Comparison of ENCODE assay signal across 17 cellular contexts in the genomic region with DNA sequence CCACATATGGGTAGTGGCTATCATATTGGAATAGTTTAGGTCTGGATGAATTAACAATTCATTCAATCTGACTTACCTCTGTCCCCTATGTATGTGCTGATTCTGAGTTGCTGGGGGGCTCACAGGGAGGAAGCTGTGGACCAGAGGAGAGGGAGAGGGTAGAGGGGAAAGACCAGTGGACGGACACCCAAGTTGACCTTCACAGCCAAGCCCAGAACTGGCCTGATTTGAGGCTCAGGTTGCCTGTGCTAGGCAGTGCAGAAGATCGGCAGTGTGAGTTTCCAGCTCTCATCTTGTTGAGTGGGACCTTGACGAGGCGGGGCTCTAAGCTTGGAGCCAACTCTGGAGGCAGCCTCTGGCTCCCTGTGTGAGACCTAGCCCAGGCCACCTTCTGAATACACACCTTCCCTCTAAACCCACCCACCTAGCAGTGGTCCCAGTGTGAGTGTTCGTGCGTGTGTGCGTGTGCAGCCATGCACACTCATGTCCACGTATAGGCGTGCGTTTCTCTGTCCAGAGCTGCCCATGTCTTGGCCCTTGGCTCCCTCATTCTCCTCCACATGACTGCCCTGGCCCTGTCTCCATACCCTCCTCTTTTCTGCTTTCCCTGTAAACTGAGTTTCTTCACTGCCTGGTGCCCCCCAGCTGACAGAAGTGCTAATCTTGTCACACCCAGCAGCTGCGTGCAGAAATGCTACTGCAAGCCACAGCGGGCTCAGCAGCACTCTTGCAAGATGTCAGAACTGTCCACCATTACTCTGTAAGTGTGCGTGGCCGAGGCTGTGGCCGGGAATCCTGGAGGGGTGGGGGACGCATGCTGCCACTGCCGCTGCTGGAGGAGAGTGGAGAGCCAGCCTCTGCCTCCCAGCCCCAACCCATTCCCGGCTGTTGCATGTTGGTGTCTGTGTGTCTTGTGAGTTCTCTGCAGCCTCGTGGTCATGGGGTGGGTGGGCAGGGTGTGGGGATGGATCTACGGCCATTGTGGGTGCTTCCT. TPM values are rescaled to one million over a fixed set of nuclear protein-coding genes. Genes with fewer than 3 reads are reported as not detected.
"Had no signal": no experiment of that assay in that cellular context is flagged by ENCODE, and none has a peak within 500 bp of the region (broad histone marks: within the 10 kb centered on the region; RNA-seq: fewer than 3 reads in every experiment).

No MANE protein-coding gene starts in this region.

- H3K4me3 Mint-ChIP-seq: activated T-cell treated with anti-CD3 and anti-CD28 coated beads, Interleukin-2, amount 50 U/mL, for 4 hours; memory B cell; naive thymus-derived CD8-positive, alpha-beta T cell; stimulated activated naive CD8-positive, alpha-beta T cell treated with anti-CD3 and anti-CD28 coated beads, Interleukin-15, Interleukin-2, amounts not matched to agents 100 ng/mL and 50 ng/mL, for 24 hours had no signal

- H3K36me3 ChIP-seq: colonic mucosa, esophagus muscularis mucosa, left lung, prostate gland, thoracic aorta, vagina had no signal

- H3K4me3 ChIP-seq: colonic mucosa, esophagus muscularis mucosa, left lung, prostate gland, smooth muscle cell, thoracic aorta, vagina had no signal

- ATAC-seq: activated CD4-positive, CD25-positive, alpha-beta regulatory T cell treated with anti-CD3 and anti-CD28 coated beads, Interleukin-2, amount 50 U/mL, for 24 hours; activated naive CD4-positive, alpha-beta T cell treated with anti-CD3 and anti-CD28 coated beads, Interleukin-2, amount 50 U/mL, for 72 hours; activated T-cell treated with anti-CD3 and anti-CD28 coated beads, Interleukin-2, amount 50 U/mL, for 4 hours; naive thymus-derived CD8-positive, alpha-beta T cell; right cardiac atrium had no signal

- H3K36me3 Mint-ChIP-seq: activated naive CD4-positive, alpha-beta T cell treated with anti-CD3 and anti-CD28 coated beads, Interleukin-2, amount 50 U/mL, for 72 hours; memory B cell; naive thymus-derived CD8-positive, alpha-beta T cell had no signal

- H3K27me3 Mint-ChIP-seq: stimulated activated naive CD8-positive, alpha-beta T cell treated with anti-CD3 and anti-CD28 coated beads, Interleukin-15, Interleukin-2, amounts not matched to agents 100 ng/mL and 50 ng/mL, for 24 hours had no signal

- H3K27me3 ChIP-seq: colonic mucosa, vagina had no signal

- DNase-seq: activated gamma-delta T cell; activated T-cell treated with anti-CD3 and anti-CD28 coated beads, Interleukin-2, amount 50 U/mL, for 4 hours; caudate nucleus; colonic mucosa; left lung; occipital lobe; right cardiac atrium had no signal

- H3K27ac ChIP-seq: colonic mucosa, esophagus muscularis mucosa, left lung, prostate gland, thoracic aorta, vagina had no signal

- H3K4me1 Mint-ChIP-seq: memory B cell; naive thymus-derived CD8-positive, alpha-beta T cell had no signal

- H3K27ac Mint-ChIP-seq: activated naive CD4-positive, alpha-beta T cell treated with anti-CD3 and anti-CD28 coated beads, Interleukin-2, amount 50 U/mL, for 72 hours; memory B cell; naive thymus-derived CD8-positive, alpha-beta T cell; stimulated activated naive CD8-positive, alpha-beta T cell treated with anti-CD3 and anti-CD28 coated beads, Interleukin-15, Interleukin-2, amounts not matched to agents 100 ng/mL and 50 ng/mL, for 24 hours had no signal

- H3K9me3 ChIP-seq: colonic mucosa, esophagus muscularis mucosa, left lung, prostate gland, thoracic aorta, vagina had no signal

- H3K4me1 ChIP-seq: colonic mucosa, left lung, prostate gland, vagina had no signal

- H3K9me3 Mint-ChIP-seq: activated naive CD4-positive, alpha-beta T cell treated with anti-CD3 and anti-CD28 coated beads, Interleukin-2, amount 50 U/mL, for 72 hours; activated T-cell treated with anti-CD3 and anti-CD28 coated beads, Interleukin-2, amount 50 U/mL, for 4 hours; memory B cell; stimulated activated naive CD8-positive, alpha-beta T cell treated with anti-CD3 and anti-CD28 coated beads, Interleukin-15, Interleukin-2, amounts not matched to agents 100 ng/mL and 50 ng/mL, for 24 hours had no signal

RNA-seq across cellular contexts. Expression of a gene that starts 47.6 kb away (rescaled TPM):
- total RNA-seq: activated naive CD4-positive, alpha-beta T cell treated with anti-CD3 and anti-CD28 coated beads, Interleukin-2, amount 50 U/mL, for 72 hours; activated T-cell treated with anti-CD3 and anti-CD28 coated beads, Interleukin-2, amount 50 U/mL, for 4 hours; naive thymus-derived CD8-positive, alpha-beta T cell; smooth muscle cell had no signal
